In genomic region chr1:246573481-246573880, GRCh38 we compare ENCODE assay signal across 1 cellular context.
TF ChIP-seq lines count a peak whose summit lies in the region.

No MANE protein-coding gene starts in this region.

TF ChIP-seq in K562, 482 proteins besides CTCF, POLR2A, EP300 and RAD21 (continued from another document):
- TF ChIP-seq ZBTB11 (CRISPR knock-in tag; IDR thresholded peaks at IDR 0.05): no peak
